Comparison of ENCODE assay signal across 1 cellular context in the genomic region with DNA sequence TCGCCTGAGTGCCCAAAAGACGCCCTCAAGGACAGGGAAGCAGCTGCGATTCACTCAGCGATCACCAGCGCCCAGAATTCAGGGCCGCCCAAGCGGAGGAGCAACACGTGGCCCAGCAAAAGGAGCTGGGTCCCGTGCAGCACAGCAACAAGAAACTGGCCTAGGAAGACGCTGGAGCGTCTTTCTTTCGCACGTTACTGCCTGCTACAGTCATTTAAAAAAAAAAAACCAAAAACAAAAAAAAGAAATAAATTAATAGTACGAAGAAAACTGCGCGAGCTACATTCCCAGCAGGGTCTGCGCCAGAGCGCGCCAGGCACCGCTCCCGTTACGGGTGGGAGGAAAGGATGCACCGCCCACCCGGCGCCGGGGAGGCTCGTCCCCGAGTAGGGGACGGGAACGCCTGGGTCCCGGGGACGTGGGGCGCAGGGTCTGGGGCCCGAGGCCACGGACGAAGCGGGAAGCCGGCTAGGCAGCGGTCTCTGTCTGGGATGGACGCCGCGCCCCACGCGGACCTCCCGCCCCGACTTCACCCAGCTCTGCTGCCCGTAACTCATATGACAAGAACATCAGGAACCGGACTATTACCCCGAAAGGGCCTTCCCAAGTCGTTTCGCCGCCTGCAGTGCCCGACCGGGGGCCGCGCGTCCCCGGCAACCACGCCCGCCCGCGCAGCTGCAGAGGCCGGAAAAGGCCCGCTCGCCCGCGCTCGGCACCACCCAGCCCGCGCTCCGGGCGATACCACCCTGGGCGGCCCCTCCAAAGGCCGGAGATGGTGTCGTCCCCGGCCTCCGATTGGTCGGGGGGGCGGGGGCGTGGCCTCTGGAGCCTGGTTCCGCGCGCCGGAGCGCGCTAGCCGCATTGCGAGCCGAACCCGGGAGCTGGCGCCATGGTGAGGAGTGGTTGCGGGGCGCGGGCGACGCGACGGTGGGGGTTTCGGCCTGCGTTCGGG.
TF ChIP-seq lines count a peak whose summit lies in the region.

Gene NOP56 (plus strand): TSS at position 861 of the 952 bp plus-strand sequence. CDS start 29 bp downstream, at position 890.

TF ChIP-seq in GM12878, 131 proteins besides CTCF, POLR2A, EP300 and RAD21 (continued from another document and continues in another):
- TF ChIP-seq HSF1 (IDR thresholded peaks at IDR 0.05; ENCODE audit: low read depth, low read length) (no peak), TCF12 (IDR thresholded peaks at IDR 0.05; ENCODE audit: low read depth, low read length) (peak; percentile 65), E2F4 (IDR thresholded peaks at IDR 0.05; ENCODE audit: low read depth, low read length) (no peak), GABPA (IDR thresholded peaks at IDR 0.05; ENCODE audit: low read depth) (no peak), ZSCAN29 (IDR thresholded peaks at IDR 0.05) (no peak), CEBPZ (IDR thresholded peaks at IDR 0.05; ENCODE audit: low read depth, low read length) (no peak), NR2F1 (conservative IDR thresholded peaks at IDR 0.05) (peak; percentile 54; the same call in 1 of the 2 replicates), ZZZ3 (IDR thresholded peaks at IDR 0.05; ENCODE audit: control insufficient read depth, insufficient read length, low read depth) (no peak), IRF5 (IDR thresholded peaks at IDR 0.05; ENCODE audit: borderline replicate concordance) (no peak), USF2 (IDR thresholded peaks at IDR 0.05; ENCODE audit: borderline replicate concordance, low read depth, low read length) (no peak; the same call in 1 of the 2 replicates), SREBF1 (IDR thresholded peaks at IDR 0.05; ENCODE audit: low read length) (peak; percentile 96), BCL3 (IDR thresholded peaks at IDR 0.05; ENCODE audit: borderline replicate concordance, insufficient read depth, low read depth, low read length, poor library complexity, severe bottlenecking) (peak; percentile 7), ATF2 (IDR thresholded peaks at IDR 0.05; ENCODE audit: low read length) (no peak), ZNF24 (IDR thresholded peaks at IDR 0.05) (peak; percentile 66), SMARCA5 (IDR thresholded peaks at IDR 0.05) (0 out of 2 replicates have a peak, but pooled peaks have one; percentile 23), NRF1 (conservative IDR thresholded peaks at IDR 0.05; ENCODE audit: low read depth, low read length) (peak; percentile 40; the same call in 1 of the 2 replicates), POLR2AphosphoS2 (IDR thresholded peaks at IDR 0.05; ENCODE audit: low read depth, low read length) (peak; percentile 94), SIX5 (IDR thresholded peaks at IDR 0.05; ENCODE audit: low read depth, low read length, severe bottlenecking) (peak; percentile 59), HDAC2 (IDR thresholded peaks at IDR 0.05) (0 out of 2 replicates have a peak, but pooled peaks have one; percentile 39), ZBTB33 (IDR thresholded peaks at IDR 0.05) (no peak), ZNF384 (IDR thresholded peaks at IDR 0.05; ENCODE audit: borderline replicate concordance, low read depth, low read length) (no peak), POLR2AphosphoS5 (IDR thresholded peaks at IDR 0.05; ENCODE audit: low read length) (peak; percentile 98), RFX5 (IDR thresholded peaks at IDR 0.05; ENCODE audit: low read depth, low read length) (no peak), SMC3 (IDR thresholded peaks at IDR 0.05; ENCODE audit: borderline replicate concordance, low read length) (no peak), SMAD1 (IDR thresholded peaks at IDR 0.05; ENCODE audit: low read depth, partially characterized antibody) (no peak), EED (IDR thresholded peaks at IDR 0.05; ENCODE audit: low read depth) (no peak)
- TF ChIP-seq, protein P1, sequence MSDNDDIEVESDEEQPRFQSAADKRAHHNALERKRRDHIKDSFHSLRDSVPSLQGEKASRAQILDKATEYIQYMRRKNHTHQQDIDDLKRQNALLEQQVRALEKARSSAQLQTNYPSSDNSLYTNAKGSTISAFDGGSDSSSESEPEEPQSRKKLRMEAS (IDR thresholded peaks at IDR 0.05; ENCODE audit: low read depth, low read length): peak; percentile 77; the same call in 1 of the 2 replicates
- TF ChIP-seq, protein P2, sequence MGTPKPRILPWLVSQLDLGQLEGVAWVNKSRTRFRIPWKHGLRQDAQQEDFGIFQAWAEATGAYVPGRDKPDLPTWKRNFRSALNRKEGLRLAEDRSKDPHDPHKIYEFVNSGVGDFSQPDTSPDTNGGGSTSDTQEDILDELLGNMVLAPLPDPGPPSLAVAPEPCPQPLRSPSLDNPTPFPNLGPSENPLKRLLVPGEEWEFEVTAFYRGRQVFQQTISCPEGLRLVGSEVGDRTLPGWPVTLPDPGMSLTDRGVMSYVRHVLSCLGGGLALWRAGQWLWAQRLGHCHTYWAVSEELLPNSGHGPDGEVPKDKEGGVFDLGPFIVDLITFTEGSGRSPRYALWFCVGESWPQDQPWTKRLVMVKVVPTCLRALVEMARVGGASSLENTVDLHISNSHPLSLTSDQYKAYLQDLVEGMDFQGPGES (IDR thresholded peaks at IDR 0.05): no peak
- TF ChIP-seq, protein P3, sequence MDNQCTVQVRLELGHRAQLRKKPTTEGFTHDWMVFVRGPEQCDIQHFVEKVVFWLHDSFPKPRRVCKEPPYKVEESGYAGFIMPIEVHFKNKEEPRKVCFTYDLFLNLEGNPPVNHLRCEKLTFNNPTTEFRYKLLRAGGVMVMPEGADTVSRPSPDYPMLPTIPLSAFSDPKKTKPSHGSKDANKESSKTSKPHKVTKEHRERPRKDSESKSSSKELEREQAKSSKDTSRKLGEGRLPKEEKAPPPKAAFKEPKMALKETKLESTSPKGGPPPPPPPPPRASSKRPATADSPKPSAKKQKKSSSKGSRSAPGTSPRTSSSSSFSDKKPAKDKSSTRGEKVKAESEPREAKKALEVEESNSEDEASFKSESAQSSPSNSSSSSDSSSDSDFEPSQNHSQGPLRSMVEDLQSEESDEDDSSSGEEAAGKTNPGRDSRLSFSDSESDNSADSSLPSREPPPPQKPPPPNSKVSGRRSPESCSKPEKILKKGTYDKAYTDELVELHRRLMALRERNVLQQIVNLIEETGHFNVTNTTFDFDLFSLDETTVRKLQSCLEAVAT (IDR thresholded peaks at IDR 0.05): 0 out of 2 replicates have a peak, but pooled peaks have one; percentile 55
